In genomic region chr9:36436909-36437308, GRCh38 we compare ENCODE assay signal across 12 cellular contexts. TPM values are rescaled to one million over a fixed set of nuclear protein-coding genes. Genes with fewer than 3 reads are reported as not detected.
A peak's percentile ranks its signal among the peaks of the same experiment; 100 is the strongest.
DNase-seq lines count a peak whose midpoint lies in the region; ATAC-seq and TF ChIP-seq lines count a peak whose summit lies in the region.
"Had no signal": no experiment of that assay in that cellular context is flagged by ENCODE, and none has a peak within 500 bp of the region (broad histone marks: within the 10 kb centered on the region; RNA-seq: fewer than 3 reads in every experiment).

No MANE protein-coding gene starts in this region.

- peaks cover 42% of the 10 kb centered on the region for H3K79me2 ChIP-seq in smooth muscle cell (ENCODE audit: low read depth)

- H3K4me1 ChIP-seq in heart left ventricle (peaks cover 0 to 30% (median 10%) of the 10 kb centered on the region in 12 donors), smooth muscle cell (ENCODE audit: low read depth) (peaks cover 4% of the 10 kb centered on the region)
- H3K4me1 ChIP-seq: Peyer's patch had no signal

- H3F3A ChIP-seq in smooth muscle cell (ENCODE audit: low read depth): no peaks in the 10 kb centered on the region

- H3K4me3 ChIP-seq in heart left ventricle (no peak overlapping the region), smooth muscle cell (no peak overlapping the region)
- H3K4me3 ChIP-seq: Peyer's patch had no signal

- ATAC-seq in heart left ventricle (peak in 3 of 4 donors; percentile 65 to 82 (median 80)), left colon (peak; percentile 11), HG03521 (IDR thresholded peaks at IDR 0.05; ENCODE audit: unreplicated experiment) (no peak)

- H3K36me3 ChIP-seq in heart left ventricle: no peaks in the 10 kb centered on the region
- H3K36me3 ChIP-seq in smooth muscle cell (ENCODE audit: low read depth): no peaks in the 10 kb centered on the region
- H3K36me3 ChIP-seq: Peyer's patch had no signal

- DNase-seq in heart left ventricle (peak; percentile 25 to 73 (median 68)), cardiac septum (ENCODE audit: low spot score) (no peak), astrocyte of the hippocampus (ENCODE audit: low read depth, low spot score) (peak; percentile 59), left colon (no peak), NCI-H2227 (lab: John Stamatoyannopoulos, UW; ENCODE audit: unreplicated experiment) (no peak), smooth muscle cell (lab: John Stamatoyannopoulos, UW; ENCODE audit: unreplicated experiment) (no peak)
- no peak for DNase-seq in stimulated activated CD4-positive, alpha-beta T cell treated with anti-CD3 and anti-CD28 coated beads, Interleukin-4, amount 100 ng/mL, for 24 hours
- DNase-seq: activated CD4-positive, CD25-positive, alpha-beta regulatory T cell treated with anti-CD3 and anti-CD28 coated beads, Interleukin-2, amount 50 U/mL, for 72 hours; NCI-H226; Peyer's patch; SW 1271 had no signal

- H4K20me1 ChIP-seq in smooth muscle cell (ENCODE audit: low read depth): peaks cover 87% of the 10 kb centered on the region

- no peak overlapping the region for H3K9ac ChIP-seq in smooth muscle cell (ENCODE audit: low read depth)

- intact Hi-C loops in heart left ventricle (cut with DNase I): no loop called here
- intact Hi-C loops in cardiac septum (cut with DNase I): no loop called here
- intact Hi-C loops in left colon (cut with DNase I, micrococcal nuclease): no loop called here

- no peak for TF ChIP-seq POLR2A in heart left ventricle (IDR thresholded peaks at IDR 0.05)

- H3K27me3 ChIP-seq in heart left ventricle (no peaks in the 10 kb centered on the region), smooth muscle cell (ENCODE audit: low read depth) (no peaks in the 10 kb centered on the region)
- H3K27me3 ChIP-seq: Peyer's patch had no signal

- no peak overlapping the region for H2AFZ ChIP-seq in smooth muscle cell (ENCODE audit: low read depth)

- TF ChIP-seq CTCF in heart left ventricle (IDR thresholded peaks at IDR 0.05): no peak
- TF ChIP-seq CTCF in smooth muscle cell (IDR thresholded peaks at IDR 0.05; ENCODE audit: borderline replicate concordance, insufficient read depth, poor library complexity, severe bottlenecking): no peak

- no peak overlapping the region for H3K4me2 ChIP-seq in smooth muscle cell

- H3K27ac ChIP-seq in heart left ventricle (no peak overlapping the region), smooth muscle cell (ENCODE audit: low read depth) (no peak overlapping the region)
- H3K27ac ChIP-seq: Peyer's patch had no signal

- WGBS in heart left ventricle, 4 donors: 21 to 34% (median 25%) methylated on average over 2 of the region's 2 CpGs
- WGBS in smooth muscle cell (ENCODE audit: low lambda C conversion rate): 97% methylated on average over 2 of the region's 2 CpGs

- H3K9me3 ChIP-seq in heart left ventricle (no peaks in the 10 kb centered on the region), smooth muscle cell (replicated peaks; ENCODE audit: low read depth) (no peaks in the 10 kb centered on the region)
- H3K9me3 ChIP-seq: Peyer's patch had no signal

RNA-seq across cellular contexts. Expression of gene RNF38, which starts 36.8 kb away (rescaled TPM):
- total RNA-seq in heart left ventricle (10 to 100 TPM; 21.7 to 49.0 (median 33.9) TPM), cardiac septum (41.2 TPM), left colon (10 to 100 TPM; 31.0 to 40.5 TPM), smooth muscle cell (25.3 and 27.5 TPM in 2 replicates)
- polyA plus RNA-seq in heart left ventricle (10 to 100 TPM in 1 of 2 donors, 1 to 10 TPM in 1; 6.0 to 16.7 TPM), smooth muscle cell (10.1 and 11.3 TPM in 2 replicates)

Comparison
In these comparisons a context has a peak if more than half of its experiments do, and no peak if none do; other contexts are left out.
1. DNase-seq: peak in heart left ventricle (5 of 5) and astrocyte of the hippocampus (single experiment); none in cardiac septum (single experiment), left colon (0 of 2), NCI-H2227 (single experiment), smooth muscle cell (single experiment) and stimulated activated CD4-positive, alpha-beta T cell treated with anti-CD3 and anti-CD28 coated beads, Interleukin-4, amount 100 ng/mL, for 24 hours (single experiment).